ENCODE assay signal across 9 cellular contexts in genomic region chr6:91482498-91482897, GRCh38.
A peak's percentile ranks its signal among the peaks of the same experiment; 100 is the strongest.
DNase-seq lines count a peak whose midpoint lies in the region; ATAC-seq and TF ChIP-seq lines count a peak whose summit lies in the region.
"Had no signal": no experiment of that assay in that cellular context is flagged by ENCODE, and none has a peak within 500 bp of the region (broad histone marks: within the 10 kb centered on the region; RNA-seq: fewer than 3 reads in every experiment).

No MANE protein-coding gene starts in this region.

- no peaks in the 10 kb centered on the region for H3K4me1 Mint-ChIP-seq in stimulated activated effector memory CD8-positive, alpha-beta T cell treated with anti-CD3 and anti-CD28 coated beads, Interleukin-12 subunit alpha, Interleukin-12 subunit beta, amount 100 ng/mL, for 72 hours

- in situ Hi-C loops in brain microvascular endothelial cell (cut with HindIII; ENCODE audit: low pct_ligation_motif_present, low sequenced_read_pairs), result no loop called here

- ATAC-seq in GM18505 (IDR thresholded peaks at IDR 0.05; ENCODE audit: unreplicated experiment), result peak; percentile 83
- ATAC-seq in GM21381 (IDR thresholded peaks at IDR 0.05; ENCODE audit: unreplicated experiment), result peak; percentile 65
- ATAC-seq in HG03097 (IDR thresholded peaks at IDR 0.05; ENCODE audit: low FRiP score, unreplicated experiment), result peak; percentile 79
- no peak for ATAC-seq in stimulated activated effector memory CD8-positive, alpha-beta T cell treated with anti-CD3 and anti-CD28 coated beads, Interleukin-12 subunit alpha, Interleukin-12 subunit beta, amount 100 ng/mL, for 72 hours

- H3K36me3 Mint-ChIP-seq in stimulated activated effector memory CD8-positive, alpha-beta T cell treated with anti-CD3 and anti-CD28 coated beads, Interleukin-12 subunit alpha, Interleukin-12 subunit beta, amount 100 ng/mL, for 72 hours, result no peaks in the 10 kb centered on the region

- H3K4me1 ChIP-seq in adrenal gland (replicated peaks in 1 of 2), result no peaks in the 10 kb centered on the region
- H3K4me1 ChIP-seq: testis had no signal

- no peak for TF ChIP-seq POLR2A in GM18505 (IDR thresholded peaks at IDR 0.05; ENCODE audit: borderline replicate concordance, extremely low read depth, insufficient read depth, insufficient read length)
- no peak for TF ChIP-seq POLR2A in adrenal gland (IDR thresholded peaks at IDR 0.05)

- peak; percentile 9 for DNase-seq in UCSD-AML1 (lab: John Stamatoyannopoulos, UW; ENCODE audit: unreplicated experiment)
- DNase-seq in iPS-NIHi7 (ENCODE audit: extremely low spot score), result no peak
- no peak for DNase-seq in adrenal gland
- DNase-seq in stimulated activated effector memory CD8-positive, alpha-beta T cell treated with anti-CD3 and anti-CD28 coated beads, Interleukin-12 subunit alpha, Interleukin-12 subunit beta, amount 100 ng/mL, for 72 hours (ENCODE audit: low spot score in 2 of 2), result no peak
- no peak for DNase-seq in brain microvascular endothelial cell
- DNase-seq: testis had no signal

- H3K36me3 ChIP-seq in adrenal gland (replicated peaks in 1 of 2) (no peaks in the 10 kb centered on the region), brain microvascular endothelial cell (replicated peaks) (no peaks in the 10 kb centered on the region)

- intact Hi-C loops in adrenal gland (cut with DNase I), result no loop called here

- H3K4me3 ChIP-seq in adrenal gland, result no peak overlapping the region
- no peak overlapping the region for H3K4me3 ChIP-seq in brain microvascular endothelial cell (ENCODE audit: low read depth, low read length)
- H3K4me3 ChIP-seq: testis had no signal

- peaks cover 3% of the 10 kb centered on the region for H3K9me3 Mint-ChIP-seq in stimulated activated effector memory CD8-positive, alpha-beta T cell treated with anti-CD3 and anti-CD28 coated beads, Interleukin-12 subunit alpha, Interleukin-12 subunit beta, amount 100 ng/mL, for 72 hours

- 22 to 56% (median 46%) methylated on average over 1 of the region's 1 CpG for WGBS in adrenal gland, 4 donors

- H3K27ac ChIP-seq in adrenal gland, result no peak overlapping the region
- no peak overlapping the region for H3K27ac ChIP-seq in brain microvascular endothelial cell
- H3K27ac ChIP-seq: testis had no signal

- H3K27me3 ChIP-seq in adrenal gland (no peaks in the 10 kb centered on the region), brain microvascular endothelial cell (replicated peaks) (no peaks in the 10 kb centered on the region)
- H3K27me3 ChIP-seq: testis had no signal

- H3K4me3 Mint-ChIP-seq in stimulated activated effector memory CD8-positive, alpha-beta T cell treated with anti-CD3 and anti-CD28 coated beads, Interleukin-12 subunit alpha, Interleukin-12 subunit beta, amount 100 ng/mL, for 72 hours, result no peak overlapping the region

- H3K27ac Mint-ChIP-seq in stimulated activated effector memory CD8-positive, alpha-beta T cell treated with anti-CD3 and anti-CD28 coated beads, Interleukin-12 subunit alpha, Interleukin-12 subunit beta, amount 100 ng/mL, for 72 hours, result no peak overlapping the region

- TF ChIP-seq CTCF in adrenal gland (IDR thresholded peaks at IDR 0.05), result no peak
- TF ChIP-seq CTCF in brain microvascular endothelial cell (IDR thresholded peaks at IDR 0.05; ENCODE audit: low read depth, low read length, missing control alignments), result no peak

- H3K9me3 ChIP-seq in adrenal gland (replicated peaks in 1 of 3), result no peaks in the 10 kb centered on the region
- H3K9me3 ChIP-seq: testis had no signal
